ENCODE assay signal across 21 cellular contexts in genomic region chr3:100560426-100560825, GRCh38. TPM values are rescaled to one million over a fixed set of nuclear protein-coding genes. Genes with fewer than 3 reads are reported as not detected.
"Had no signal": no experiment of that assay in that cellular context is flagged by ENCODE, and none has a peak within 500 bp of the region (broad histone marks: within the 10 kb centered on the region; RNA-seq: fewer than 3 reads in every experiment).

No MANE protein-coding gene starts in this region.

- H3K27ac Mint-ChIP-seq: activated B cell treated with CpG ODN at 0.5 μM for 24 hours; activated CD4-positive, alpha-beta memory T cell treated with anti-CD3 and anti-CD28 coated beads for 36 hours; activated naive CD4-positive, alpha-beta T cell treated with anti-CD3 and anti-CD28 coated beads, Interleukin-2, amount 10 ng/mL, durations not matched to agents 7 days and 5 days; activated T-cell treated with anti-CD3 and anti-CD28 coated beads, Interleukin-2, amount 50 U/mL, for 72 hours; naive thymus-derived CD8-positive, alpha-beta T cell; stimulated activated naive B cell treated with anti-CD40 and anti-IgM and Interleukin-4, amounts not matched to agents 10 μg/mL and 1 μg/mL and 100 μg/mL, for 72 hours had no signal

- H3K4me1 Mint-ChIP-seq: activated B cell treated with CpG ODN at 0.5 μM for 24 hours; naive thymus-derived CD8-positive, alpha-beta T cell; stimulated activated naive B cell treated with anti-CD40 and anti-IgM and Interleukin-4, amounts not matched to agents 10 μg/mL and 1 μg/mL and 100 μg/mL, for 72 hours had no signal

- H3K4me3 Mint-ChIP-seq: activated B cell treated with CpG ODN at 0.5 μM for 24 hours; activated CD4-positive, alpha-beta memory T cell treated with anti-CD3 and anti-CD28 coated beads for 36 hours; activated naive CD4-positive, alpha-beta T cell treated with anti-CD3 and anti-CD28 coated beads, Interleukin-2, amount 10 ng/mL, durations not matched to agents 7 days and 5 days; activated T-cell treated with anti-CD3 and anti-CD28 coated beads, Interleukin-2, amount 50 U/mL, for 72 hours; naive thymus-derived CD8-positive, alpha-beta T cell; stimulated activated naive B cell treated with anti-CD40 and anti-IgM and Interleukin-4, amounts not matched to agents 10 μg/mL and 1 μg/mL and 100 μg/mL, for 72 hours had no signal

- H3K36me3 Mint-ChIP-seq: activated CD4-positive, alpha-beta memory T cell treated with anti-CD3 and anti-CD28 coated beads for 36 hours; activated naive CD4-positive, alpha-beta T cell treated with anti-CD3 and anti-CD28 coated beads, Interleukin-2, amount 10 ng/mL, durations not matched to agents 7 days and 5 days; naive thymus-derived CD8-positive, alpha-beta T cell; stimulated activated naive B cell treated with anti-CD40 and anti-IgM and Interleukin-4, amounts not matched to agents 10 μg/mL and 1 μg/mL and 100 μg/mL, for 72 hours had no signal

- H3K27me3 Mint-ChIP-seq: activated B cell treated with CpG ODN at 0.5 μM for 24 hours; activated CD4-positive, alpha-beta memory T cell treated with anti-CD3 and anti-CD28 coated beads for 36 hours; activated naive CD4-positive, alpha-beta T cell treated with anti-CD3 and anti-CD28 coated beads, Interleukin-2, amount 10 ng/mL, durations not matched to agents 7 days and 5 days; naive thymus-derived CD8-positive, alpha-beta T cell had no signal

- H3K4me1 ChIP-seq: esophagus muscularis mucosa, lower lobe of right lung, psoas muscle, right atrium auricular region had no signal

- DNase-seq: activated B cell treated with CpG ODN at 0.5 μM for 24 hours; activated CD4-positive, alpha-beta memory T cell treated with anti-CD3 and anti-CD28 coated beads for 36 hours; activated CD4-positive, alpha-beta T cell treated with anti-CD3 and anti-CD28 coated beads for 48 hours; activated effector memory CD4-positive, alpha-beta T cell treated with Interleukin-2 at 50 U/mL for 16 hours; activated naive CD4-positive, alpha-beta T cell treated with anti-CD3 and anti-CD28 coated beads, Interleukin-2, amount 10 ng/mL, durations not matched to agents 7 days and 5 days; activated T-cell treated with anti-CD3 and anti-CD28 coated beads, Interleukin-2, amount 50 U/mL, for 72 hours; amygdala; heart left ventricle; kidney; lower lobe of right lung; naive thymus-derived CD8-positive, alpha-beta T cell; ovary; psoas muscle; stimulated activated CD4-positive, alpha-beta T cell treated with anti-CD3 and anti-CD28 coated beads, Interleukin-15, amount 100 ng/mL, for 24 hours; stimulated activated naive B cell treated with anti-CD40 and anti-IgM and Interleukin-4, amounts not matched to agents 10 μg/mL and 1 μg/mL and 100 μg/mL, for 72 hours; T-helper 1 cell; transverse colon had no signal

- H3K27ac ChIP-seq: coronary artery, esophagus muscularis mucosa, heart left ventricle, lower lobe of right lung, ovary, psoas muscle, right atrium auricular region, transverse colon had no signal

- ATAC-seq: activated T-cell treated with anti-CD3 and anti-CD28 coated beads, Interleukin-2, amount 50 U/mL, for 72 hours; heart left ventricle; lower lobe of right lung; naive thymus-derived CD8-positive, alpha-beta T cell; psoas muscle; stimulated activated naive B cell treated with anti-CD40 and anti-IgM and Interleukin-4, amounts not matched to agents 10 μg/mL and 1 μg/mL and 100 μg/mL, for 72 hours had no signal

- H3K27me3 ChIP-seq: esophagus muscularis mucosa, heart left ventricle, ovary, right atrium auricular region, transverse colon had no signal

- H3K9me3 Mint-ChIP-seq: activated B cell treated with CpG ODN at 0.5 μM for 24 hours; activated CD4-positive, alpha-beta memory T cell treated with anti-CD3 and anti-CD28 coated beads for 36 hours; activated naive CD4-positive, alpha-beta T cell treated with anti-CD3 and anti-CD28 coated beads, Interleukin-2, amount 10 ng/mL, durations not matched to agents 7 days and 5 days; activated T-cell treated with anti-CD3 and anti-CD28 coated beads, Interleukin-2, amount 50 U/mL, for 72 hours; naive thymus-derived CD8-positive, alpha-beta T cell; stimulated activated naive B cell treated with anti-CD40 and anti-IgM and Interleukin-4, amounts not matched to agents 10 μg/mL and 1 μg/mL and 100 μg/mL, for 72 hours had no signal

RNA-seq across cellular contexts. Expression of gene ADGRG7, which starts 49.0 kb away (rescaled TPM):
- total RNA-seq: activated B cell treated with CpG ODN at 0.5 μM for 24 hours; activated CD4-positive, alpha-beta memory T cell treated with anti-CD3 and anti-CD28 coated beads for 36 hours; activated T-cell treated with anti-CD3 and anti-CD28 coated beads, Interleukin-2, amount 50 U/mL, for 72 hours; esophagus muscularis mucosa; kidney; lower lobe of right lung; naive thymus-derived CD8-positive, alpha-beta T cell; ovary; right atrium auricular region; skeletal muscle tissue had no signal
- polyA plus RNA-seq: heart left ventricle; naive thymus-derived CD8-positive, alpha-beta T cell; ovary had no signal
